23 cellular contexts compared by ENCODE assay signal in genomic region chrX:46485897-46486296, GRCh38. TPM values are rescaled to one million over a fixed set of nuclear protein-coding genes. Genes with fewer than 3 reads are reported as not detected.
DNase-seq lines count a peak whose midpoint lies in the region; ATAC-seq and TF ChIP-seq lines count a peak whose summit lies in the region.
"Had no signal": no experiment of that assay in that cellular context is flagged by ENCODE, and none has a peak within 500 bp of the region (broad histone marks: within the 10 kb centered on the region; RNA-seq: fewer than 3 reads in every experiment).

No MANE protein-coding gene starts in this region.

- ATAC-seq in activated CD4-positive, alpha-beta T cell treated with anti-CD3 and anti-CD28 coated beads for 36 hours: peak; percentile 47
- ATAC-seq in DND-41 (ENCODE audit: insufficient read depth, low read depth): peak; percentile 44; the same call in 1 of the 3 replicates
- no peak for ATAC-seq in GM19452 (IDR thresholded peaks at IDR 0.05; ENCODE audit: unreplicated experiment)
- ATAC-seq in aorta (ENCODE audit: low FRiP score): no peak
- ATAC-seq: activated CD8-positive, alpha-beta T cell treated with anti-CD3 and anti-CD28 coated beads for 36 hours; foreskin keratinocyte; left lobe of liver; naive thymus-derived CD8-positive, alpha-beta T cell; SK-N-SH treated with all-trans-retinoic acid at 6 μM for 48 hours had no signal

- no peak overlapping the region for H3K4me2 ChIP-seq in DND-41 (ENCODE audit: insufficient read depth, low read length)
- H3K4me2 ChIP-seq: KMS-11 had no signal

- WGBS in liver: 88% methylated on average over 8 of the region's 8 CpGs
- 65 to 90% methylated on average over 8 of the region's 8 CpGs for WGBS in aorta, 2 donors

- DNase-seq in activated CD4-positive, alpha-beta T cell treated with anti-CD3 and anti-CD28 coated beads for 36 hours: peak; percentile 46
- no peak for DNase-seq in activated CD4-positive, alpha-beta T cell treated with anti-CD3 and anti-CD28 coated beads for 1 hour
- peak; percentile 39 for DNase-seq in DND-41
- peak; percentile 71 for DNase-seq in NT2/D1 (ENCODE audit: low read depth, low spot score)
- no peak for DNase-seq in NCI-H146 treated with DMSO at 0.1 percent for 48 hours (lab: John Stamatoyannopoulos, UW; ENCODE audit: unreplicated experiment)
- DNase-seq in aorta: no peak
- DNase-seq: activated CD8-positive, alpha-beta T cell treated with anti-CD3 and anti-CD28 coated beads for 36 hours; adrenal gland; brain microvascular endothelial cell; DMS153; effector memory CD4-positive, alpha-beta T cell; foreskin keratinocyte; GF-D8; GM23248; naive thymus-derived CD8-positive, alpha-beta T cell; NCI-H1436; ovary; transverse colon had no signal

- H4K20me1 ChIP-seq in DND-41 (ENCODE audit: insufficient read depth, low read length): no peaks in the 10 kb centered on the region

- CTCF ChIA-PET in activated CD4-positive, alpha-beta T cell treated with anti-CD3 and anti-CD28 coated beads for 36 hours (lab: Charles Lee): interaction anchor here (0.6 to 0.7 kb wide), 3 partner anchors 156 to 673 kb away, joined by 3 to 4 read pairs (median 4); no protein-coding TSS in a partner anchor

- H3K27me3 Mint-ChIP-seq in activated CD4-positive, alpha-beta T cell treated with anti-CD3 and anti-CD28 coated beads for 36 hours: no peaks in the 10 kb centered on the region
- H3K27me3 Mint-ChIP-seq: activated CD8-positive, alpha-beta T cell treated with anti-CD3 and anti-CD28 coated beads for 36 hours; naive thymus-derived CD8-positive, alpha-beta T cell had no signal

- H3K36me3 ChIP-seq in DND-41 (ENCODE audit: insufficient read depth, low read length): no peaks in the 10 kb centered on the region; the same call in 1 of the 2 replicates
- H3K36me3 ChIP-seq in NT2/D1 (ENCODE audit: insufficient read depth, insufficient read length, low read length): no peaks in the 10 kb centered on the region
- H3K36me3 ChIP-seq in liver (ENCODE audit: control insufficient read depth in 4 of 4, insufficient read depth in 3 of 4, low read depth in 1 of 4, low read length in 3 of 4): peaks cover 0 to 2% (median under 1%) of the 10 kb centered on the region in 4 donors
- peaks cover 0 to 2% of the 10 kb centered on the region in 2 donors for H3K36me3 ChIP-seq in aorta (ENCODE audit: control insufficient read depth in 1 of 2, insufficient read depth in 2 of 2, low read length in 1 of 2)
- H3K36me3 ChIP-seq: adrenal gland, brain microvascular endothelial cell, ovary, transverse colon had no signal

- peaks cover 23% of the 10 kb centered on the region for H3K4me1 Mint-ChIP-seq in activated CD4-positive, alpha-beta T cell treated with anti-CD3 and anti-CD28 coated beads for 36 hours

- H3K79me2 ChIP-seq in DND-41 (ENCODE audit: insufficient read depth, low read length): no peaks in the 10 kb centered on the region

- H3K4me1 ChIP-seq in DND-41 (ENCODE audit: insufficient read depth, low read length) (no peaks in the 10 kb centered on the region), NT2/D1 (ENCODE audit: insufficient read depth, insufficient read length) (peaks cover 3% of the 10 kb centered on the region), liver (ENCODE audit: control insufficient read depth in 4 of 4, insufficient read depth in 4 of 4, low read length in 3 of 4) (no peaks in the 10 kb centered on the region), aorta (ENCODE audit: control insufficient read depth in 1 of 2, insufficient read depth in 2 of 2, low read length in 2 of 2) (no peaks in the 10 kb centered on the region)
- H3K4me1 ChIP-seq: adrenal gland, foreskin keratinocyte, transverse colon had no signal

- H3K9me3 Mint-ChIP-seq in activated CD4-positive, alpha-beta T cell treated with anti-CD3 and anti-CD28 coated beads for 36 hours (ENCODE audit: low read depth): peaks cover 9% of the 10 kb centered on the region

- H3K4me3 Mint-ChIP-seq in activated CD4-positive, alpha-beta T cell treated with anti-CD3 and anti-CD28 coated beads for 36 hours: no peak overlapping the region
- H3K4me3 Mint-ChIP-seq: activated CD8-positive, alpha-beta T cell treated with anti-CD3 and anti-CD28 coated beads for 36 hours; naive thymus-derived CD8-positive, alpha-beta T cell had no signal

- H2AFZ ChIP-seq in DND-41 (ENCODE audit: low read depth, low read length): no peak overlapping the region
- H2AFZ ChIP-seq: GM23248 had no signal

- POLR2A ChIA-PET in activated CD4-positive, alpha-beta T cell treated with anti-CD3 and anti-CD28 coated beads for 36 hours (lab: Charles Lee): no interaction called here

- intact Hi-C loops in activated CD4-positive, alpha-beta T cell treated with anti-CD3 and anti-CD28 coated beads for 36 hours (cut with DNase I, micrococcal nuclease): no loop called here
- intact Hi-C loops in aorta (cut with DNase I): no loop called here

- no peaks in the 10 kb centered on the region for H3K9me3 ChIP-seq in DND-41 (ENCODE audit: insufficient read depth, low read length, severe bottlenecking)
- H3K9me3 ChIP-seq in NT2/D1 (ENCODE audit: insufficient read depth, low read length): peaks cover 25% of the 10 kb centered on the region; the same call in 1 of the 2 replicates
- peaks cover 0 to 10% (median 3%) of the 10 kb centered on the region in 4 donors for H3K9me3 ChIP-seq in liver (ENCODE audit: control insufficient read depth in 4 of 4, low read length in 3 of 4)
- no peaks in the 10 kb centered on the region for H3K9me3 ChIP-seq in aorta (ENCODE audit: control insufficient read depth, low read length)
- H3K9me3 ChIP-seq: adrenal gland, ovary, transverse colon had no signal

- H3K27ac ChIP-seq in DND-41 (ENCODE audit: low read length) (no peak overlapping the region), liver (ENCODE audit: low read depth in 1 of 2, low read length in 2 of 2) (no peak overlapping the region), aorta (ENCODE audit: low read depth in 1 of 2, low read length in 2 of 2) (no peak overlapping the region)
- H3K27ac ChIP-seq: adrenal gland, brain microvascular endothelial cell, foreskin keratinocyte, GM23248, KMS-11, ovary, transverse colon had no signal

- TF ChIP-seq CTCF in DND-41 (IDR thresholded peaks at IDR 0.05; ENCODE audit: borderline replicate concordance, extremely low read depth, low read length, poor library complexity, severe bottlenecking) (no peak), liver (IDR thresholded peaks at IDR 0.05; ENCODE audit: low read depth, low read length, missing input control) (no peak)

- peaks cover 40% of the 10 kb centered on the region for H3K36me3 Mint-ChIP-seq in activated CD4-positive, alpha-beta T cell treated with anti-CD3 and anti-CD28 coated beads for 36 hours (ENCODE audit: low read depth)

- H3K9ac ChIP-seq in DND-41 (ENCODE audit: low read depth, low read length) (no peak overlapping the region), NT2/D1 (ENCODE audit: insufficient read length, low read depth) (peak overlapping the region; percentile 74), liver (ENCODE audit: low read depth in 1 of 2, low read length in 2 of 2) (no peak overlapping the region)
- H3K9ac ChIP-seq: GM23248, KMS-11 had no signal

- H3K4me3 ChIP-seq in DND-41 (ENCODE audit: low read depth in 1 of 2, low read length in 2 of 2) (no peak overlapping the region), NT2/D1 (ENCODE audit: insufficient read length, low read depth) (no peak overlapping the region), liver (ENCODE audit: low read depth in 1 of 3, low read length in 3 of 3) (peak overlapping the region in 2 of 3 donors; percentile 6 to 32), aorta (ENCODE audit: low read length in 2 of 2) (no peak overlapping the region)
- H3K4me3 ChIP-seq: adrenal gland, GM23248, ovary, transverse colon had no signal

- H3K27me3 ChIP-seq in DND-41 (ENCODE audit: insufficient read depth, low read length, poor library complexity): no peaks in the 10 kb centered on the region
- H3K27me3 ChIP-seq in NT2/D1 (ENCODE audit: insufficient read depth, insufficient read length): no peaks in the 10 kb centered on the region
- H3K27me3 ChIP-seq in liver (ENCODE audit: control insufficient read depth in 4 of 4, insufficient read depth in 4 of 4, low read length in 3 of 4): no peaks in the 10 kb centered on the region
- H3K27me3 ChIP-seq in aorta (ENCODE audit: control insufficient read depth in 1 of 2, insufficient read depth in 2 of 2, low read length in 1 of 2): no peaks in the 10 kb centered on the region
- H3K27me3 ChIP-seq: adrenal gland, brain microvascular endothelial cell, foreskin keratinocyte, ovary, transverse colon had no signal

- no peak for TF ChIP-seq RAD21 in liver (IDR thresholded peaks at IDR 0.05)

- H3K27ac Mint-ChIP-seq in activated CD4-positive, alpha-beta T cell treated with anti-CD3 and anti-CD28 coated beads for 36 hours: no peak overlapping the region
- H3K27ac Mint-ChIP-seq: activated CD8-positive, alpha-beta T cell treated with anti-CD3 and anti-CD28 coated beads for 36 hours had no signal

TF ChIP-seq in liver, 16 proteins besides CTCF, POLR2A, EP300 and RAD21 (continues in another document):
- TF ChIP-seq TAF1 (conservative IDR thresholded peaks at IDR 0.05) (no peak), EGR1 (IDR thresholded peaks at IDR 0.05; ENCODE audit: low read depth in 2 of 2) (no peak), NR2F2 (IDR thresholded peaks at IDR 0.05) (no peak), GABPA (IDR thresholded peaks at IDR 0.05 in 1 of 2, conservative IDR thresholded peaks at IDR 0.05 in 1 of 2) (no peak), HNF4A (conservative IDR thresholded peaks at IDR 0.05) (no peak), JUND (IDR thresholded peaks at IDR 0.05) (no peak)

RNA-seq across cellular contexts. Expression of gene ZNF674, which starts 59.3 kb away (rescaled TPM):
- 1 to 10 TPM; 2.0 to 2.6 TPM for total RNA-seq in activated CD4-positive, alpha-beta T cell treated with anti-CD3 and anti-CD28 coated beads for 36 hours
- 1 to 10 TPM; 2.2 to 3.6 TPM for total RNA-seq in liver
- polyA plus RNA-seq in liver: 1 to 10 TPM in 1 of 2 donors, under 1 TPM in 1; 0.84 to 2.0 TPM
- total RNA-seq in aorta: 1 to 10 TPM; 5.1 to 7.9 TPM
- 1 to 10 TPM; 1.5 to 2.4 TPM for polyA plus RNA-seq in aorta

Comparison
In these comparisons a context has a peak if more than half of its experiments do, and no peak if none do; other contexts are left out.
1. DNase-seq: peak in activated CD4-positive, alpha-beta T cell treated with anti-CD3 and anti-CD28 coated beads for 36 hours (single experiment), DND-41 (single experiment) and NT2/D1 (single experiment); none in activated CD4-positive, alpha-beta T cell treated with anti-CD3 and anti-CD28 coated beads for 1 hour (single experiment), NCI-H146 treated with DMSO at 0.1 percent for 48 hours (single experiment) and aorta (0 of 2).
2. ATAC-seq: peak in activated CD4-positive, alpha-beta T cell treated with anti-CD3 and anti-CD28 coated beads for 36 hours (single experiment) and DND-41 (single experiment); none in GM19452 (single experiment) and aorta (single experiment).
3. H3K4me3 ChIP-seq: peak in liver (2 of 3); none in DND-41 (0 of 2), NT2/D1 (single experiment) and aorta (0 of 2).